ENCODE assay signal across 27 cellular contexts in genomic region chr6:107547061-107547840, GRCh38. TPM values are rescaled to one million over a fixed set of nuclear protein-coding genes. Genes with fewer than 3 reads are reported as not detected.
A peak's percentile ranks its signal among the peaks of the same experiment; 100 is the strongest.
DNase-seq lines count a peak whose midpoint lies in the region; TF ChIP-seq lines count a peak whose summit lies in the region.
"Had no signal": no experiment of that assay in that cellular context is flagged by ENCODE, and none has a peak within 500 bp of the region (broad histone marks: within the 10 kb centered on the region; RNA-seq: fewer than 3 reads in every experiment).

No MANE protein-coding gene starts in this region.

- no peaks in the 10 kb centered on the region for H3K27me3 Mint-ChIP-seq in neural progenitor cell (ENCODE audit: insufficient read depth, low read depth)

- H3K9ac ChIP-seq in neural progenitor cell: no peak overlapping the region
- H3K9ac ChIP-seq: BLaER1 treated with 17β-estradiol and CSF1 and Interleukin-3, amounts not matched to agents 10 nM and 100 nM had no signal

- H3K27me3 ChIP-seq in neural progenitor cell: no peaks in the 10 kb centered on the region
- H3K27me3 ChIP-seq: BLaER1 treated with 17β-estradiol and CSF1 and Interleukin-3, amounts not matched to agents 10 nM and 100 nM had no signal

- H3K27ac ChIP-seq in neural progenitor cell: no peak overlapping the region
- H3K27ac ChIP-seq: A549; BLaER1 treated with 17β-estradiol and CSF1 and Interleukin-3, amounts not matched to agents 10 nM and 100 nM; RWPE1 had no signal

- H3K36me3 Mint-ChIP-seq in neural progenitor cell: peaks cover 30% of the 10 kb centered on the region

- H3K36me3 ChIP-seq in neural progenitor cell: no peaks in the 10 kb centered on the region
- H3K36me3 ChIP-seq: BLaER1 treated with 17β-estradiol and CSF1 and Interleukin-3, amounts not matched to agents 10 nM and 100 nM had no signal

- DNase-seq in DMS153 treated with DMSO at 0.1 percent for 48 hours (lab: John Stamatoyannopoulos, UW; ENCODE audit: unreplicated experiment) (peak; percentile 67), NCI-H146 (lab: John Stamatoyannopoulos, UW) (peak; percentile 55), NCI-H748 treated with DMSO at 0.1 percent for 48 hours (lab: John Stamatoyannopoulos, UW) (peak; percentile 92), neural progenitor cell (ENCODE audit: low spot score) (no peak), activated T-cell treated with anti-CD3 and anti-CD28 coated beads for 4 hours (no peak), T-helper 1 cell (no peak)
- no peak for DNase-seq in activated naive CD4-positive, alpha-beta T cell treated with anti-CD3 and anti-CD28 coated beads, Interleukin-2, amount 50 U/mL, for 16 hours
- DNase-seq: AML-193; CD4-positive, alpha-beta T cell; COR-L47; DMS79; EL; GDM1; H7; Kasumi-1; NCI-H1092 treated with DMSO at 0.1 percent for 48 hours; NCI-H1436; NCI-H2029; NCI-H446; NCI-H526; NK-92 treated with Interleukin-12 subunit alpha and Interleukin-12 subunit beta, amount 100 ng/mL, for 24 hours; SHP77 had no signal

- H4K20me1 ChIP-seq in neural progenitor cell (ENCODE audit: low read depth): no peaks in the 10 kb centered on the region
- H4K20me1 ChIP-seq: BLaER1 treated with 17β-estradiol and CSF1 and Interleukin-3, amounts not matched to agents 10 nM and 100 nM had no signal

- H3F3A ChIP-seq in neural progenitor cell (ENCODE audit: low read depth): peaks cover 3% of the 10 kb centered on the region

- H3K9me3 Mint-ChIP-seq in neural progenitor cell: no peaks in the 10 kb centered on the region
- H3K9me3 Mint-ChIP-seq: CD4-positive, alpha-beta T cell had no signal

- H3K4me2 ChIP-seq in neural progenitor cell: no peak overlapping the region
- H3K4me2 ChIP-seq: A549; BLaER1 treated with 17β-estradiol and CSF1 and Interleukin-3, amounts not matched to agents 10 nM and 100 nM had no signal

- no peak overlapping the region for H3K4me3 ChIP-seq in neural progenitor cell
- H3K4me3 ChIP-seq: A549; BLaER1 treated with 17β-estradiol and CSF1 and Interleukin-3, amounts not matched to agents 10 nM and 100 nM; GM12878; K562 had no signal

- no peaks in the 10 kb centered on the region for H3K9me3 ChIP-seq in neural progenitor cell (ENCODE audit: low read depth)
- H3K9me3 ChIP-seq: A549; BLaER1 treated with 17β-estradiol and CSF1 and Interleukin-3, amounts not matched to agents 10 nM and 100 nM had no signal

- no peaks in the 10 kb centered on the region for H3K79me2 ChIP-seq in neural progenitor cell (ENCODE audit: low read depth)

- peaks cover 12% of the 10 kb centered on the region for H3K4me1 ChIP-seq in neural progenitor cell
- H3K4me1 ChIP-seq: A549 had no signal

- H3K4me3 Mint-ChIP-seq in neural progenitor cell: no peak overlapping the region
- H3K4me3 Mint-ChIP-seq: CD4-positive, alpha-beta T cell had no signal

- H3K4me1 Mint-ChIP-seq in neural progenitor cell: peaks cover 28% of the 10 kb centered on the region

- TF ChIP-seq CTCF in neural progenitor cell (IDR thresholded peaks at IDR 0.05): no peak

- H3K27ac Mint-ChIP-seq in neural progenitor cell: peak overlapping the region; percentile 52
- H3K27ac Mint-ChIP-seq: CD4-positive, alpha-beta T cell had no signal

- no peak overlapping the region for H2AFZ ChIP-seq in neural progenitor cell (replicated peaks)

RNA-seq across cellular contexts. Expression of gene SOBP, which starts 57.3 kb away (rescaled TPM):
- 11.0 and 12.6 TPM in 2 replicates for total RNA-seq in neural progenitor cell (ENCODE audit: low replicate concordance)

Comparison
In these comparisons a context has a peak if more than half of its experiments do, and no peak if none do; other contexts are left out.
1. DNase-seq: peak in DMS153 treated with DMSO at 0.1 percent for 48 hours (single experiment), NCI-H146 (single experiment) and NCI-H748 treated with DMSO at 0.1 percent for 48 hours (single experiment); none in neural progenitor cell (single experiment), activated naive CD4-positive, alpha-beta T cell treated with anti-CD3 and anti-CD28 coated beads, Interleukin-2, amount 50 U/mL, for 16 hours (single experiment), activated T-cell treated with anti-CD3 and anti-CD28 coated beads for 4 hours (single experiment) and T-helper 1 cell (0 of 5).